2 cellular contexts compared by ENCODE assay signal in the genomic region with DNA sequence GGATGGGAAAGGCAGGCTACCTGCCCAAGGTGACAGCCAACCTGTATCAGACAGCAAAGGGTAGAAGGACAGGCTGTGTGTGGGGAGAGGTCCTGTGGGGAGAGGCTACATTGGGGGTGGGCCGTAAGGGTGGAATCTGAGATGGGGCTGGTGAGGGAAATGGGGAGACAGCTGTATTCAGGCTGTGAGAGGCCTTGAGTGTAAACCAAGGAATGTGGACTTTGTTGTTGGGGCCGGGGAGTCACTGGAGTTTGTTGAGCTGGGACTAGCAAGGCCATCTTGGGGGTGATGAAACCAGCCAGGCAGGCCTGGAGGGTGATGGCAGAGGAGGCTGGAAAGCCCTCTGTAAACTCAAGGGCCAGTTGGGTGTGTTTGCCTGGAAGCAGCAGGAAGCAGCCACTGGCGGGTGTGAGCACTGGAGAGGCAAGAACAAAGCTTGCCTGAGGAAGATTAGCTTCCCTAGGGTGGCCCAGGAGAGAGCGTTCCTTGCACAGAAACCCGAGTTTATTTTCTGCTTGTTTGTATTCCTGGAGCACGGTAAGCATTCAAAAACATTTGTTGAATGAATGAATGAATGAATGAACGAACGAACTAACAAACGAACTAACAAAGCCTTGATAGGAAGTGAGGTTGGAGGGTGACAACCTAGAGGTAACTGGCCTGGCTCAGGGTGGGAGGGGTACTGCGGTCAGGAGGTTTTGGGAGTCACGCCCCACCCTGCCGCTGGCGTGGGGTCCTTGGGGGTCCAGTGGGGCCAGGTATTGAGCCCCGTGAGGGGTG.
A peak's percentile ranks its signal among the peaks of the same experiment; 100 is the strongest.
TF ChIP-seq lines count a peak whose summit lies in the region.

No MANE protein-coding gene starts in this region.

TF ChIP-seq in IMR-90, 13 proteins besides CTCF, POLR2A, EP300 and RAD21:
- TF ChIP-seq, protein P1, sequence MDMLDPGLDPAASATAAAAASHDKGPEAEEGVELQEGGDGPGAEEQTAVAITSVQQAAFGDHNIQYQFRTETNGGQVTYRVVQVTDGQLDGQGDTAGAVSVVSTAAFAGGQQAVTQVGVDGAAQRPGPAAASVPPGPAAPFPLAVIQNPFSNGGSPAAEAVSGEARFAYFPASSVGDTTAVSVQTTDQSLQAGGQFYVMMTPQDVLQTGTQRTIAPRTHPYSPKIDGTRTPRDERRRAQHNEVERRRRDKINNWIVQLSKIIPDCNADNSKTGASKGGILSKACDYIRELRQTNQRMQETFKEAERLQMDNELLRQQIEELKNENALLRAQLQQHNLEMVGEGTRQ (IDR thresholded peaks at IDR 0.05; ENCODE audit: low read depth, low read length) = no peak
- no peak for TF ChIP-seq BHLHE40 (IDR thresholded peaks at IDR 0.05; ENCODE audit: low read depth, low read length)
- no peak for TF ChIP-seq SMC3 (IDR thresholded peaks at IDR 0.05; ENCODE audit: low read depth, low read length)
- no peak for TF ChIP-seq MXI1 (IDR thresholded peaks at IDR 0.05; ENCODE audit: borderline replicate concordance, low read depth, low read length)
- no peak for TF ChIP-seq FOS (IDR thresholded peaks at IDR 0.05; ENCODE audit: low read depth, low read length)
- TF ChIP-seq, protein P2, sequence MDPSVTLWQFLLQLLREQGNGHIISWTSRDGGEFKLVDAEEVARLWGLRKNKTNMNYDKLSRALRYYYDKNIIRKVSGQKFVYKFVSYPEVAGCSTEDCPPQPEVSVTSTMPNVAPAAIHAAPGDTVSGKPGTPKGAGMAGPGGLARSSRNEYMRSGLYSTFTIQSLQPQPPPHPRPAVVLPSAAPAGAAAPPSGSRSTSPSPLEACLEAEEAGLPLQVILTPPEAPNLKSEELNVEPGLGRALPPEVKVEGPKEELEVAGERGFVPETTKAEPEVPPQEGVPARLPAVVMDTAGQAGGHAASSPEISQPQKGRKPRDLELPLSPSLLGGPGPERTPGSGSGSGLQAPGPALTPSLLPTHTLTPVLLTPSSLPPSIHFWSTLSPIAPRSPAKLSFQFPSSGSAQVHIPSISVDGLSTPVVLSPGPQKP (IDR thresholded peaks at IDR 0.05; ENCODE audit: borderline replicate concordance, low read depth, low read length) = no peak
- no peak for TF ChIP-seq CHD1 (IDR thresholded peaks at IDR 0.05; ENCODE audit: low read depth, low read length)
- TF ChIP-seq RFX5 (IDR thresholded peaks at IDR 0.05; ENCODE audit: low read depth, low read length) = no peak
- no peak for TF ChIP-seq CEBPB (IDR thresholded peaks at IDR 0.05; ENCODE audit: low read depth, low read length)
- no peak for TF ChIP-seq MAFK (IDR thresholded peaks at IDR 0.05; ENCODE audit: low read depth, low read length)
- TF ChIP-seq MAZ (IDR thresholded peaks at IDR 0.05; ENCODE audit: borderline replicate concordance, low read depth, low read length) = no peak
- no peak for TF ChIP-seq RCOR1 (IDR thresholded peaks at IDR 0.05; ENCODE audit: insufficient replicate concordance, low read length)
- TF ChIP-seq NFE2L2 (IDR thresholded peaks at IDR 0.05; ENCODE audit: low read depth, low read length) = no peak

TF ChIP-seq in WTC11, 78 proteins besides CTCF, POLR2A, EP300 and RAD21:
- no peak for TF ChIP-seq ZNF317 (CRISPR knock-in tag; IDR thresholded peaks at IDR 0.05; ENCODE audit: borderline replicate concordance, low read depth)
- peak; percentile 84 for TF ChIP-seq GABPB1 (CRISPR knock-in tag; IDR thresholded peaks at IDR 0.05)
